1 cellular context compared by ENCODE assay signal in genomic region chr1:52404116-52404974, GRCh38.
A peak's percentile ranks its signal among the peaks of the same experiment; 100 is the strongest.
TF ChIP-seq lines count a peak whose summit lies in the region.

ORC1 (minus strand) TSS chr1:52404423; CDS start chr1:52402223, 2,200 bp downstream.
PRPF38A (plus strand) TSS chr1:52404602; CDS start chr1:52404750, 148 bp downstream.

TF ChIP-seq in HepG2, 621 proteins besides CTCF, POLR2A, EP300 and RAD21 (continued from another document and continues in another):
- TF ChIP-seq HNRNPK (IDR thresholded peaks at IDR 0.05; ENCODE audit: low read depth, low read length, poor library complexity, severe bottlenecking) (no peak), KDM4B (CRISPR knock-in tag; IDR thresholded peaks at IDR 0.05) (no peak), ZNF883 (CRISPR knock-in tag; IDR thresholded peaks at IDR 0.05; ENCODE audit: not compliant biosample characterization) (no peak), ZNF704 (CRISPR knock-in tag; IDR thresholded peaks at IDR 0.05; ENCODE audit: borderline replicate concordance) (no peak), ZNF670 (CRISPR knock-in tag; IDR thresholded peaks at IDR 0.05; ENCODE audit: borderline replicate concordance) (no peak), ZNF652 (CRISPR knock-in tag; IDR thresholded peaks at IDR 0.05; ENCODE audit: borderline replicate concordance, low read depth) (no peak), ZNF30 (CRISPR knock-in tag; IDR thresholded peaks at IDR 0.05) (no peak), ZNF451 (CRISPR knock-in tag; IDR thresholded peaks at IDR 0.05) (no peak), ATF7 (IDR thresholded peaks at IDR 0.05) (peak; percentile 23; the same call in 1 of the 2 replicates), ATF7 (CRISPR knock-in tag; IDR thresholded peaks at IDR 0.05) (no peak), MIXL1 (CRISPR knock-in tag; IDR thresholded peaks at IDR 0.05) (peak; percentile 45; the same call in 1 of the 2 replicates), CENPT (CRISPR knock-in tag; IDR thresholded peaks at IDR 0.05; ENCODE audit: low read depth) (no peak), HNRNPLL (IDR thresholded peaks at IDR 0.05; ENCODE audit: low read depth, low read length, poor library complexity, severe bottlenecking) (peak; percentile 86), NFKBIZ (CRISPR knock-in tag; IDR thresholded peaks at IDR 0.05) (no peak; the same call in 1 of the 2 replicates), LBX2 (CRISPR knock-in tag; IDR thresholded peaks at IDR 0.05; ENCODE audit: borderline replicate concordance) (peak; percentile 15; the same call in 1 of the 2 replicates), KLF6 (CRISPR knock-in tag; IDR thresholded peaks at IDR 0.05) (peak; percentile 79; the same call in 1 of the 2 replicates), SP1 (IDR thresholded peaks at IDR 0.05) (no peak), SP1 (CRISPR knock-in tag; IDR thresholded peaks at IDR 0.05) (peak; percentile 99), GFI1 (CRISPR knock-in tag; IDR thresholded peaks at IDR 0.05; ENCODE audit: borderline replicate concordance) (no peak), THAP7 (CRISPR knock-in tag; IDR thresholded peaks at IDR 0.05) (no peak; the same call in 1 of the 2 replicates), HDAC1 (CRISPR knock-in tag; IDR thresholded peaks at IDR 0.05) (peak; percentile 94), FOXC1 (CRISPR knock-in tag; IDR thresholded peaks at IDR 0.05; ENCODE audit: borderline replicate concordance) (no peak), ZNF761 (CRISPR knock-in tag; conservative IDR thresholded peaks at IDR 0.05) (0 out of 2 replicates have a peak, but pooled peaks have one; percentile 32), ARHGAP35 (CRISPR knock-in tag; IDR thresholded peaks at IDR 0.05; ENCODE audit: borderline replicate concordance) (no peak), ZBTB4 (CRISPR knock-in tag; IDR thresholded peaks at IDR 0.05; ENCODE audit: borderline replicate concordance) (no peak), ZNF792 (CRISPR knock-in tag; IDR thresholded peaks at IDR 0.05) (no peak; the same call in none of the 2 replicates), AKAP8 (CRISPR knock-in tag; IDR thresholded peaks at IDR 0.05) (no peak), ELF1 (CRISPR knock-in tag; IDR thresholded peaks at IDR 0.05) (peak; percentile 90), SALL2 (CRISPR knock-in tag; IDR thresholded peaks at IDR 0.05) (peak; percentile 40; the same call in 1 of the 2 replicates), ZNF3 (CRISPR knock-in tag; IDR thresholded peaks at IDR 0.05) (no peak), CHD2 (IDR thresholded peaks at IDR 0.05; ENCODE audit: low read depth, low read length) (no peak), GMEB1 (CRISPR knock-in tag; IDR thresholded peaks at IDR 0.05; ENCODE audit: borderline replicate concordance) (peak; percentile 90), ZNF788 (CRISPR knock-in tag; IDR thresholded peaks at IDR 0.05; ENCODE audit: borderline replicate concordance) (no peak), SNAPC2 (CRISPR knock-in tag; IDR thresholded peaks at IDR 0.05) (no peak), ZNF7 (CRISPR knock-in tag; IDR thresholded peaks at IDR 0.05) (no peak), DNMT3B (CRISPR knock-in tag; conservative IDR thresholded peaks at IDR 0.05) (no peak; the same call in 1 of the 2 replicates), ELF4 (CRISPR knock-in tag; IDR thresholded peaks at IDR 0.05; ENCODE audit: borderline replicate concordance) (peak; percentile 81; the same call in 1 of the 2 replicates), NCOR1 (IDR thresholded peaks at IDR 0.05; ENCODE audit: borderline replicate concordance, low read length) (peak; percentile 41; the same call in 1 of the 2 replicates), XBP1 (CRISPR knock-in tag; IDR thresholded peaks at IDR 0.05) (no peak), ZNF724P (CRISPR knock-in tag; IDR thresholded peaks at IDR 0.05; ENCODE audit: borderline replicate concordance) (peak; percentile 59; the same call in 1 of the 2 replicates), MZF1 (CRISPR knock-in tag; IDR thresholded peaks at IDR 0.05; ENCODE audit: borderline replicate concordance) (no peak), GZF1 (CRISPR knock-in tag; IDR thresholded peaks at IDR 0.05) (no peak), ZMAT3 (CRISPR knock-in tag; conservative IDR thresholded peaks at IDR 0.05) (no peak), HINFP (CRISPR knock-in tag; IDR thresholded peaks at IDR 0.05; ENCODE audit: low read depth) (peak; percentile 27; the same call in 1 of the 2 replicates), KDM5A (IDR thresholded peaks at IDR 0.05; ENCODE audit: borderline replicate concordance, low read length) (peak; percentile 91), ZNF160 (CRISPR knock-in tag; IDR thresholded peaks at IDR 0.05) (0 out of 2 replicates have a peak, but pooled peaks have one; percentile 70), ZNF644 (CRISPR knock-in tag; IDR thresholded peaks at IDR 0.05; ENCODE audit: low read depth) (no peak), ZIK1 (CRISPR knock-in tag; IDR thresholded peaks at IDR 0.05; ENCODE audit: borderline replicate concordance, low read depth) (no peak), SKI (IDR thresholded peaks at IDR 0.05; ENCODE audit: partially characterized antibody) (no peak), ZSCAN29 (CRISPR knock-in tag; conservative IDR thresholded peaks at IDR 0.05) (no peak; the same call in 1 of the 2 replicates), CBX5 (CRISPR knock-in tag; IDR thresholded peaks at IDR 0.05; ENCODE audit: borderline replicate concordance) (peak; percentile 58; the same call in 1 of the 2 replicates)
- TF ChIP-seq, protein P1, sequence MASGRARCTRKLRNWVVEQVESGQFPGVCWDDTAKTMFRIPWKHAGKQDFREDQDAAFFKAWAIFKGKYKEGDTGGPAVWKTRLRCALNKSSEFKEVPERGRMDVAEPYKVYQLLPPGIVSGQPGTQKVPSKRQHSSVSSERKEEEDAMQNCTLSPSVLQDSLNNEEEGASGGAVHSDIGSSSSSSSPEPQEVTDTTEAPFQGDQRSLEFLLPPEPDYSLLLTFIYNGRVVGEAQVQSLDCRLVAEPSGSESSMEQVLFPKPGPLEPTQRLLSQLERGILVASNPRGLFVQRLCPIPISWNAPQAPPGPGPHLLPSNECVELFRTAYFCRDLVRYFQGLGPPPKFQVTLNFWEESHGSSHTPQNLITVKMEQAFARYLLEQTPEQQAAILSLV (CRISPR knock-in tag; IDR thresholded peaks at IDR 0.05; ENCODE audit: borderline replicate concordance): 0 out of 2 replicates have a peak, but pooled peaks have one; percentile 50
- TF ChIP-seq, protein P2, sequence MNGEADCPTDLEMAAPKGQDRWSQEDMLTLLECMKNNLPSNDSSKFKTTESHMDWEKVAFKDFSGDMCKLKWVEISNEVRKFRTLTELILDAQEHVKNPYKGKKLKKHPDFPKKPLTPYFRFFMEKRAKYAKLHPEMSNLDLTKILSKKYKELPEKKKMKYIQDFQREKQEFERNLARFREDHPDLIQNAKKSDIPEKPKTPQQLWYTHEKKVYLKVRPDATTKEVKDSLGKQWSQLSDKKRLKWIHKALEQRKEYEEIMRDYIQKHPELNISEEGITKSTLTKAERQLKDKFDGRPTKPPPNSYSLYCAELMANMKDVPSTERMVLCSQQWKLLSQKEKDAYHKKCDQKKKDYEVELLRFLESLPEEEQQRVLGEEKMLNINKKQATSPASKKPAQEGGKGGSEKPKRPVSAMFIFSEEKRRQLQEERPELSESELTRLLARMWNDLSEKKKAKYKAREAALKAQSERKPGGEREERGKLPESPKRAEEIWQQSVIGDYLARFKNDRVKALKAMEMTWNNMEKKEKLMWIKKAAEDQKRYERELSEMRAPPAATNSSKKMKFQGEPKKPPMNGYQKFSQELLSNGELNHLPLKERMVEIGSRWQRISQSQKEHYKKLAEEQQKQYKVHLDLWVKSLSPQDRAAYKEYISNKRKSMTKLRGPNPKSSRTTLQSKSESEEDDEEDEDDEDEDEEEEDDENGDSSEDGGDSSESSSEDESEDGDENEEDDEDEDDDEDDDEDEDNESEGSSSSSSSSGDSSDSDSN (CRISPR knock-in tag; IDR thresholded peaks at IDR 0.05): peak; percentile 63; the same call in 1 of the 2 replicates
- TF ChIP-seq, protein P3, sequence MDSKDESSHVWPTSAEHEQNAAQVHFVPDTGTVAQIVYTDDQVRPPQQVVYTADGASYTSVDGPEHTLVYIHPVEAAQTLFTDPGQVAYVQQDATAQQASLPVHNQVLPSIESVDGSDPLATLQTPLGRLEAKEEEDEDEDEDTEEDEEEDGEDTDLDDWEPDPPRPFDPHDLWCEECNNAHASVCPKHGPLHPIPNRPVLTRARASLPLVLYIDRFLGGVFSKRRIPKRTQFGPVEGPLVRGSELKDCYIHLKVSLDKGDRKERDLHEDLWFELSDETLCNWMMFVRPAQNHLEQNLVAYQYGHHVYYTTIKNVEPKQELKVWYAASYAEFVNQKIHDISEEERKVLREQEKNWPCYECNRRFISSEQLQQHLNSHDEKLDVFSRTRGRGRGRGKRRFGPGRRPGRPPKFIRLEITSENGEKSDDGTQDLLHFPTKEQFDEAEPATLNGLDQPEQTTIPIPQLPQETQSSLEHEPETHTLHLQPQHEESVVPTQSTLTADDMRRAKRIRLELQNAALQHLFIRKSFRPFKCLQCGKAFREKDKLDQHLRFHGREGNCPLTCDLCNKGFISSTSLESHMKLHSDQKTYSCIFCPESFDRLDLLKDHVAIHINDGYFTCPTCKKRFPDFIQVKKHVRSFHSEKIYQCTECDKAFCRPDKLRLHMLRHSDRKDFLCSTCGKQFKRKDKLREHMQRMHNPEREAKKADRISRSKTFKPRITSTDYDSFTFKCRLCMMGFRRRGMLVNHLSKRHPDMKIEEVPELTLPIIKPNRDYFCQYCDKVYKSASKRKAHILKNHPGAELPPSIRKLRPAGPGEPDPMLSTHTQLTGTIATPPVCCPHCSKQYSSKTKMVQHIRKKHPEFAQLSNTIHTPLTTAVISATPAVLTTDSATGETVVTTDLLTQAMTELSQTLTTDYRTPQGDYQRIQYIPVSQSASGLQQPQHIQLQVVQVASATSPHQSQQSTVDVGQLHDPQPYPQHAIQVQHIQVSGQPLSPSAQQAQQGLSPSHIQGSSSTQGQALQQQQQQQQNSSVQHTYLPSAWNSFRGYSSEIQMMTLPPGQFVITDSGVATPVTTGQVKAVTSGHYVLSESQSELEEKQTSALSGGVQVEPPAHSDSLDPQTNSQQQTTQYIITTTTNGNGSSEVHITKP (CRISPR knock-in tag; IDR thresholded peaks at IDR 0.05; ENCODE audit: low read depth): peak; percentile 27; the same call in 1 of the 2 replicates
